16 cellular contexts compared by ENCODE assay signal in genomic region chr3:175002732-175003143, GRCh38.
A peak's percentile ranks its signal among the peaks of the same experiment; 100 is the strongest.
DNase-seq lines count a peak whose midpoint lies in the region; ATAC-seq and TF ChIP-seq lines count a peak whose summit lies in the region.
"Had no signal": no experiment of that assay in that cellular context is flagged by ENCODE, and none has a peak within 500 bp of the region (broad histone marks: within the 10 kb centered on the region; RNA-seq: fewer than 3 reads in every experiment).

No MANE protein-coding gene starts in this region.

- H3K4me1 Mint-ChIP-seq in T-cell, result no peaks in the 10 kb centered on the region
- H3K4me1 Mint-ChIP-seq: activated T-helper 17 cell treated with anti-CD3 and anti-CD28 coated beads, Interleukin-2, amount 50 U/mL, for 72 hours had no signal

- no peaks in the 10 kb centered on the region for H3K9me3 ChIP-seq in mucosa of descending colon
- H3K9me3 ChIP-seq: ascending aorta had no signal

- H3K36me3 Mint-ChIP-seq in T-cell, result no peaks in the 10 kb centered on the region

- no peaks in the 10 kb centered on the region for H3K27me3 Mint-ChIP-seq in T-cell
- H3K27me3 Mint-ChIP-seq: activated T-helper 17 cell treated with anti-CD3 and anti-CD28 coated beads, Interleukin-2, amount 50 U/mL, for 72 hours had no signal

- H3K27ac Mint-ChIP-seq in T-cell, result no peak overlapping the region
- H3K27ac Mint-ChIP-seq: activated T-helper 17 cell treated with anti-CD3 and anti-CD28 coated beads, Interleukin-2, amount 50 U/mL, for 72 hours had no signal

- ATAC-seq in mucosa of descending colon (peak; percentile 26), T-cell (replicated peaks in 1 of 4) (no peak), esophagus mucosa (no peak)
- ATAC-seq: activated T-helper 17 cell treated with anti-CD3 and anti-CD28 coated beads, Interleukin-2, amount 50 U/mL, for 72 hours had no signal

- DNase-seq in AG20443 (ENCODE audit: low spot score), result peak; percentile 62
- DNase-seq in M059J (ENCODE audit: low read depth), result peak; percentile 98
- DNase-seq in cardiac fibroblast (ENCODE audit: low read depth in 2 of 2), result peak; percentile 68 to 95
- DNase-seq in mucosa of descending colon, result no peak
- no peak for DNase-seq in T-cell
- no peak for DNase-seq in NCI-H774 (lab: John Stamatoyannopoulos, UW)
- no peak for DNase-seq in DMS153 (lab: John Stamatoyannopoulos, UW)
- DNase-seq: activated CD4-positive, alpha-beta T cell treated with anti-CD3 and anti-CD28 coated beads, Interleukin-2, amount 50 U/mL, for 48 hours; C1 segment of cervical spinal cord; NCI-H1092 treated with DMSO at 0.1 percent for 48 hours; NCI-H2171 treated with DMSO at 0.1 percent for 48 hours; NK-92 treated with Interleukin-12 subunit alpha and Interleukin-12 subunit beta, amount 100 ng/mL, for 24 hours; SHP77 had no signal

- CTCF ChIA-PET in T-cell (lab: Charles Lee), result no interaction called here

- H3K4me1 ChIP-seq in mucosa of descending colon (ENCODE audit: low read depth), result no peaks in the 10 kb centered on the region
- H3K4me1 ChIP-seq: ascending aorta had no signal

- no peak overlapping the region for H3K4me3 ChIP-seq in cardiac fibroblast (replicated peaks in 1 of 2; ENCODE audit: low read depth in 2 of 2, low read length in 2 of 2)
- H3K4me3 ChIP-seq in mucosa of descending colon, result no peak overlapping the region
- H3K4me3 ChIP-seq: ascending aorta had no signal

- POLR2A ChIA-PET in T-cell (lab: Charles Lee), result no interaction called here

- intact Hi-C loops in mucosa of descending colon (cut with DNase I, micrococcal nuclease), result no loop called here

- no peak overlapping the region for H3K4me3 Mint-ChIP-seq in T-cell
- H3K4me3 Mint-ChIP-seq: activated T-helper 17 cell treated with anti-CD3 and anti-CD28 coated beads, Interleukin-2, amount 50 U/mL, for 72 hours had no signal

- H3K36me3 ChIP-seq in mucosa of descending colon (ENCODE audit: low read depth), result no peaks in the 10 kb centered on the region
- H3K36me3 ChIP-seq: ascending aorta had no signal

- TF ChIP-seq CTCF in cardiac fibroblast (IDR thresholded peaks at IDR 0.05; ENCODE audit: low read depth, low read length) (no peak), mucosa of descending colon (IDR thresholded peaks at IDR 0.05) (no peak)

- peaks cover 7 to 18% (median 17%) of the 10 kb centered on the region in 3 donors for H3K9me3 Mint-ChIP-seq in T-cell

Comparison
In these comparisons a context has a peak if more than half of its experiments do, and no peak if none do; other contexts are left out.
1. DNase-seq: peak in AG20443 (single experiment), M059J (single experiment) and cardiac fibroblast (2 of 2); none in mucosa of descending colon (0 of 3), T-cell (0 of 34), NCI-H774 (single experiment) and DMS153 (single experiment).